8 cellular contexts compared by ENCODE assay signal in genomic region chr3:50350527-50351317, GRCh38.
DNase-seq lines count a peak whose midpoint lies in the region; ATAC-seq lines count a peak whose summit lies in the region.

A gene with protein sequence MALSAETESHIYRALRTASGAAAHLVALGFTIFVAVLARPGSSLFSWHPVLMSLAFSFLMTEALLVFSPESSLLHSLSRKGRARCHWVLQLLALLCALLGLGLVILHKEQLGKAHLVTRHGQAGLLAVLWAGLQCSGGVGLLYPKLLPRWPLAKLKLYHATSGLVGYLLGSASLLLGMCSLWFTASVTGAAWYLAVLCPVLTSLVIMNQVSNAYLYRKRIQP (plus strand): TSS chr3:50350862. CDS start chr3:50351434, 572 bp downstream.
Gene NPRL2 (minus strand): TSS chr3:50350775. CDS start chr3:50350652, 123 bp downstream.

- ATAC-seq in GM19351 (IDR thresholded peaks at IDR 0.05; ENCODE audit: unreplicated experiment) (peak; percentile 83), HG03520 (IDR thresholded peaks at IDR 0.05; ENCODE audit: unreplicated experiment) (peak; percentile 81)

- DNase-seq in C1 segment of cervical spinal cord (lab: John Stamatoyannopoulos, UW), result peak; percentile 66 to 99 (median 97)
- DNase-seq in NCI-H748 (lab: John Stamatoyannopoulos, UW; ENCODE audit: unreplicated experiment), result peak; percentile 91
- peak; percentile 99 for DNase-seq in activated CD4-positive, alpha-beta T cell treated with anti-CD3 and anti-CD28 coated beads, Interleukin-2, amount 50 U/mL, for 1 hour
- peak; percentile 65 for DNase-seq in cortex of kidney (lab: John Stamatoyannopoulos, UW)
- peak; percentile 97 for DNase-seq in left kidney (ENCODE audit: low read depth, low spot score)
- peak; percentile 99 for DNase-seq in stimulated activated CD4-positive, alpha-beta T cell treated with anti-CD3 and anti-CD28 coated beads, Interleukin-1b, Interleukin-23, amount 100 ng/mL, for 48 hours

Comparison
In these comparisons a context has a peak if more than half of its experiments do, and no peak if none do; other contexts are left out.
1. Peak in every context shown above with its lines: DNase-seq and ATAC-seq.